20 cellular contexts compared by ENCODE assay signal in genomic region chr11:86035164-86035563, GRCh38. TPM values are rescaled to one million over a fixed set of nuclear protein-coding genes. Genes with fewer than 3 reads are reported as not detected.
A peak's percentile ranks its signal among the peaks of the same experiment; 100 is the strongest.
DNase-seq lines count a peak whose midpoint lies in the region; ATAC-seq and TF ChIP-seq lines count a peak whose summit lies in the region.
"Had no signal": no experiment of that assay in that cellular context is flagged by ENCODE, and none has a peak within 500 bp of the region (broad histone marks: within the 10 kb centered on the region; RNA-seq: fewer than 3 reads in every experiment).

No MANE protein-coding gene starts in this region.

- H3K27ac Mint-ChIP-seq in CD8-positive, alpha-beta memory T cell, result peak overlapping the region in 6 of 8 donors; percentile 4 to 78 (median 69)
- peak overlapping the region; percentile 22 to 53 for H3K27ac Mint-ChIP-seq in effector memory CD8-positive, alpha-beta T cell
- peak overlapping the region in 2 of 3 experiments; percentile 4 to 20 for H3K27ac Mint-ChIP-seq in nephron
- H3K27ac Mint-ChIP-seq in activated CD4-positive, alpha-beta T cell treated with anti-CD3 and anti-CD28 coated beads, Interleukin-2, amount 10 ng/mL, durations not matched to agents 24 days and 14 days, result no peak overlapping the region

- DNase-seq in CD8-positive, alpha-beta memory T cell, result no peak
- DNase-seq in HuH-7.5 (ENCODE audit: low spot score) (peak; percentile 8), GM20000 (ENCODE audit: low spot score) (no peak), RPMI8226 (no peak), epidermal melanocyte (ENCODE audit: insufficient read length, low spot score) (no peak)
- no peak for DNase-seq in effector memory CD8-positive, alpha-beta T cell
- DNase-seq in activated CD4-positive, alpha-beta T cell treated with anti-CD3 and anti-CD28 coated beads, Interleukin-2, amount 10 ng/mL, durations not matched to agents 24 days and 14 days, result no peak
- DNase-seq: activated T-cell treated with anti-CD3 and anti-CD28 coated beads, Interleukin-2, amount 50 U/mL, for 4 hours; dorsolateral prefrontal cortex; heart left ventricle; IMR-90; kidney; NCI-H2107; PC-9; right cardiac atrium; stimulated activated CD4-positive, alpha-beta T cell treated with anti-CD3 and anti-CD28 coated beads, Interleukin-1b, Interleukin-23, amount 100 ng/mL, for 48 hours; substantia nigra had no signal

- no peak for ATAC-seq in effector memory CD8-positive, alpha-beta T cell (replicated peaks)
- ATAC-seq: activated T-cell treated with anti-CD3 and anti-CD28 coated beads, Interleukin-2, amount 50 U/mL, for 4 hours; heart left ventricle; right cardiac atrium had no signal

- no peaks in the 10 kb centered on the region for H3K9me3 ChIP-seq in CD8-positive, alpha-beta memory T cell (ENCODE audit: low read length)
- H3K9me3 ChIP-seq: breast epithelium, heart left ventricle had no signal

- H3K9me3 Mint-ChIP-seq in CD8-positive, alpha-beta memory T cell, result no peaks in the 10 kb centered on the region
- no peaks in the 10 kb centered on the region for H3K9me3 Mint-ChIP-seq in effector memory CD8-positive, alpha-beta T cell
- no peaks in the 10 kb centered on the region for H3K9me3 Mint-ChIP-seq in nephron
- H3K9me3 Mint-ChIP-seq in activated CD4-positive, alpha-beta T cell treated with anti-CD3 and anti-CD28 coated beads, Interleukin-2, amount 10 ng/mL, durations not matched to agents 24 days and 14 days, result no peaks in the 10 kb centered on the region
- H3K9me3 Mint-ChIP-seq: activated naive CD4-positive, alpha-beta T cell treated with anti-CD3 and anti-CD28 coated beads, Interleukin-2, amount 50 U/mL, for 24 hours; activated T-cell treated with anti-CD3 and anti-CD28 coated beads, Interleukin-2, amount 50 U/mL, for 4 hours had no signal

- no peaks in the 10 kb centered on the region for H3K27me3 Mint-ChIP-seq in CD8-positive, alpha-beta memory T cell
- H3K27me3 Mint-ChIP-seq in effector memory CD8-positive, alpha-beta T cell, result no peaks in the 10 kb centered on the region
- H3K27me3 Mint-ChIP-seq in nephron (ENCODE audit: low read depth), result no peaks in the 10 kb centered on the region
- no peaks in the 10 kb centered on the region for H3K27me3 Mint-ChIP-seq in activated CD4-positive, alpha-beta T cell treated with anti-CD3 and anti-CD28 coated beads, Interleukin-2, amount 10 ng/mL, durations not matched to agents 24 days and 14 days
- H3K27me3 Mint-ChIP-seq: activated naive CD4-positive, alpha-beta T cell treated with anti-CD3 and anti-CD28 coated beads, Interleukin-2, amount 50 U/mL, for 24 hours had no signal

- POLR2A ChIA-PET in CD8-positive, alpha-beta memory T cell (lab: Charles Lee), result no interaction called here

- peaks cover 0 to 33% (median 2%) of the 10 kb centered on the region in 3 donors for H3K36me3 Mint-ChIP-seq in CD8-positive, alpha-beta memory T cell
- H3K36me3 Mint-ChIP-seq in effector memory CD8-positive, alpha-beta T cell (ENCODE audit: insufficient read depth), result peaks cover 41% of the 10 kb centered on the region
- H3K36me3 Mint-ChIP-seq in nephron (ENCODE audit: low read depth), result peaks cover 21% of the 10 kb centered on the region
- peaks cover 21% of the 10 kb centered on the region for H3K36me3 Mint-ChIP-seq in activated CD4-positive, alpha-beta T cell treated with anti-CD3 and anti-CD28 coated beads, Interleukin-2, amount 10 ng/mL, durations not matched to agents 24 days and 14 days (ENCODE audit: low read depth)

- H3K4me3 Mint-ChIP-seq in CD8-positive, alpha-beta memory T cell, result peak overlapping the region in 3 of 7 donors; percentile 1 to 8 (median 4)
- H3K4me3 Mint-ChIP-seq in effector memory CD8-positive, alpha-beta T cell, result peak overlapping the region in 1 of 2 donors; percentile 60
- H3K4me3 Mint-ChIP-seq in nephron, result no peak overlapping the region
- H3K4me3 Mint-ChIP-seq in activated CD4-positive, alpha-beta T cell treated with anti-CD3 and anti-CD28 coated beads, Interleukin-2, amount 10 ng/mL, durations not matched to agents 24 days and 14 days, result no peak overlapping the region
- H3K4me3 Mint-ChIP-seq: activated naive CD4-positive, alpha-beta T cell treated with anti-CD3 and anti-CD28 coated beads, Interleukin-2, amount 50 U/mL, for 24 hours; activated T-cell treated with anti-CD3 and anti-CD28 coated beads, Interleukin-2, amount 50 U/mL, for 4 hours had no signal

- intact Hi-C loops in activated CD4-positive, alpha-beta T cell treated with anti-CD3 and anti-CD28 coated beads, Interleukin-2, amount 10 ng/mL, durations not matched to agents 24 days and 14 days (cut with micrococcal nuclease), result no loop called here

- TF ChIP-seq CTCF in nephron (IDR thresholded peaks at IDR 0.05; ENCODE audit: unreplicated experiment in 3 of 3) (no peak), GM20000 (IDR thresholded peaks at IDR 0.05; ENCODE audit: extremely low read depth, missing control alignments) (no peak)

- H3K27ac ChIP-seq in CD8-positive, alpha-beta memory T cell (ENCODE audit: low read depth, low read length), result no peak overlapping the region
- H3K27ac ChIP-seq: breast epithelium, PC-9 had no signal

- no peaks in the 10 kb centered on the region for H3K27me3 ChIP-seq in CD8-positive, alpha-beta memory T cell (ENCODE audit: insufficient read depth, low read length, poor library complexity, severe bottlenecking)
- H3K27me3 ChIP-seq: breast epithelium, dorsolateral prefrontal cortex, heart left ventricle had no signal

- H3K4me3 ChIP-seq in CD8-positive, alpha-beta memory T cell (ENCODE audit: low read length), result no peak overlapping the region
- H3K4me3 ChIP-seq: breast epithelium, dorsolateral prefrontal cortex, heart left ventricle, PC-9 had no signal

- peaks cover 5% of the 10 kb centered on the region for H3K36me3 ChIP-seq in CD8-positive, alpha-beta memory T cell (ENCODE audit: insufficient read depth, low read length)
- H3K36me3 ChIP-seq: breast epithelium had no signal

- CTCF ChIA-PET in CD8-positive, alpha-beta memory T cell (lab: Charles Lee), result no interaction called here

- H3K4me1 Mint-ChIP-seq in CD8-positive, alpha-beta memory T cell, result peaks cover 61 to 80% (median 78%) of the 10 kb centered on the region in 3 donors
- H3K4me1 Mint-ChIP-seq in effector memory CD8-positive, alpha-beta T cell (ENCODE audit: low read depth in 2 of 2), result peaks cover 44 to 68% of the 10 kb centered on the region in 2 donors
- H3K4me1 Mint-ChIP-seq in nephron, result peaks cover 20% of the 10 kb centered on the region
- H3K4me1 Mint-ChIP-seq in activated CD4-positive, alpha-beta T cell treated with anti-CD3 and anti-CD28 coated beads, Interleukin-2, amount 10 ng/mL, durations not matched to agents 24 days and 14 days, result peaks cover 31% of the 10 kb centered on the region

- H3K4me1 ChIP-seq in CD8-positive, alpha-beta memory T cell (ENCODE audit: insufficient read depth, low read length), result peaks cover 27% of the 10 kb centered on the region
- H3K4me1 ChIP-seq: breast epithelium had no signal

RNA-seq across cellular contexts. Expression of gene PICALM, which starts 33.7 kb away (rescaled TPM):
- 100 to 1,000 TPM in 1 of 2 experiments, 10 to 100 TPM in 1; 95.2 to 103 TPM for total RNA-seq in CD8-positive, alpha-beta memory T cell
- 25.6 TPM for polyA plus RNA-seq in CD8-positive, alpha-beta memory T cell
- 141 and 156 TPM in 2 replicates for total RNA-seq in activated CD4-positive, alpha-beta T cell treated with anti-CD3 and anti-CD28 coated beads, Interleukin-2, amount 10 ng/mL, durations not matched to agents 24 days and 14 days
